ENCODE assay signal across 22 cellular contexts in genomic region chrX:49695276-49696180, GRCh38. TPM values are rescaled to one million over a fixed set of nuclear protein-coding genes. Genes with fewer than 3 reads are reported as not detected.
DNase-seq lines count a peak whose midpoint lies in the region; ATAC-seq and TF ChIP-seq lines count a peak whose summit lies in the region.
"Had no signal": no experiment of that assay in that cellular context is flagged by ENCODE, and none has a peak within 500 bp of the region (broad histone marks: within the 10 kb centered on the region; RNA-seq: fewer than 3 reads in every experiment).

Gene PAGE1, minus strand, starts transcription at chrX:49695984. Its CDS starts 1,214 bp downstream, at chrX:49694770.

- H3K36me3 ChIP-seq in SK-N-SH (replicated peaks in 1 of 2; ENCODE audit: control insufficient read depth in 1 of 2, insufficient read depth in 2 of 2, low read length in 1 of 2) (no peaks in the 10 kb centered on the region), testis (ENCODE audit: low read depth, missing control alignments) (no peaks in the 10 kb centered on the region), heart left ventricle (no peaks in the 10 kb centered on the region), lower lobe of right lung (no peaks in the 10 kb centered on the region)
- H3K36me3 ChIP-seq: BLaER1, HAP-1 had no signal

- intact Hi-C loops in testis (cut with DNase I; ENCODE audit: low total_unique reads), result no loop called here
- intact Hi-C loops in heart left ventricle (cut with DNase I), result no loop called here
- intact Hi-C loops in lower lobe of right lung (cut with DNase I), result no loop called here

- no peaks in the 10 kb centered on the region for H3K27me3 Mint-ChIP-seq in chondrocyte (ENCODE audit: low read depth)

- H3K4me1 ChIP-seq in SK-N-SH (ENCODE audit: control insufficient read depth in 1 of 2, insufficient read depth in 2 of 2, low read depth in 1 of 2, low read length in 1 of 2) (no peaks in the 10 kb centered on the region), testis (no peaks in the 10 kb centered on the region), heart left ventricle (no peaks in the 10 kb centered on the region), lower lobe of right lung (no peaks in the 10 kb centered on the region)

- 26% methylated on average over 31 of the region's 38 CpGs for WGBS in SK-N-SH (ENCODE audit: low lambda C conversion rate)
- WGBS in testis, 2 donors, result 52 to 75% methylated on average over 11 to 26 of the region's 38 CpGs
- 86 to 92% (median 89%) methylated on average over 38 of the region's 38 CpGs for WGBS in heart left ventricle, 4 donors

- H3K79me2 ChIP-seq in SK-N-SH (ENCODE audit: insufficient read depth), result no peaks in the 10 kb centered on the region

- H3K27me3 ChIP-seq in SK-N-SH (ENCODE audit: insufficient read depth), result no peaks in the 10 kb centered on the region
- H3K27me3 ChIP-seq in testis, result no peaks in the 10 kb centered on the region
- H3K27me3 ChIP-seq in heart left ventricle, result peaks cover 0 to 5% (median 0%) of the 10 kb centered on the region in 9 donors
- H3K27me3 ChIP-seq in lower lobe of right lung (ENCODE audit: low read depth), result no peaks in the 10 kb centered on the region

- no peaks in the 10 kb centered on the region for H3F3A ChIP-seq in SK-N-SH (replicated peaks; ENCODE audit: insufficient read depth)

- H3K36me3 Mint-ChIP-seq in chondrocyte (ENCODE audit: low read depth), result no peaks in the 10 kb centered on the region
- H3K36me3 Mint-ChIP-seq: CD4-positive, CD25-positive, alpha-beta regulatory T cell had no signal

- CTCF ChIA-PET in SK-N-SH (lab: Yijun Ruan, JAX), result no interaction called here

- no peaks in the 10 kb centered on the region for H3K9me2 ChIP-seq in SK-N-SH

- no peak within 1 kb of the TSS for H3K4me3 ChIP-seq in SK-N-SH (ENCODE audit: low read depth in 2 of 2, low read length in 1 of 2)
- peak within 1 kb of the TSS in 1 of 2 donors; percentile 29 for H3K4me3 ChIP-seq in testis
- H3K4me3 ChIP-seq in heart left ventricle, result no peak within 1 kb of the TSS
- H3K4me3 ChIP-seq in lower lobe of right lung, result no peak within 1 kb of the TSS
- H3K4me3 ChIP-seq: BLaER1, GM12878, GM23338, HAP-1 had no signal

- no peak within 1 kb of the TSS for H3K27ac Mint-ChIP-seq in chondrocyte (ENCODE audit: unreplicated experiment)
- H3K27ac Mint-ChIP-seq: CD4-positive, CD25-positive, alpha-beta regulatory T cell; GM23338; HFFc6 had no signal

- POLR2A ChIA-PET in SK-N-SH (lab: Yijun Ruan, JAX), result interaction anchor here (0.6 kb wide), 1 partner anchor 51 kb away, joined by 5 read pairs; no protein-coding TSS in a partner anchor

- H2AFZ ChIP-seq in SK-N-SH (ENCODE audit: low read depth), result no peak within 1 kb of the TSS
- H2AFZ ChIP-seq: GM23338 had no signal

- ATAC-seq in SK-N-SH treated with all-trans-retinoic acid at 6 μM for 48 hours (no peak), heart left ventricle (no peak), lower lobe of right lung (no peak), GM18502 (IDR thresholded peaks at IDR 0.05; ENCODE audit: poor library complexity, unreplicated experiment) (no peak)
- ATAC-seq: GM12878, GM23338 had no signal

- TF ChIP-seq RAD21 in SK-N-SH (IDR thresholded peaks at IDR 0.05; ENCODE audit: low read length), result no peak

- TF ChIP-seq CTCF in SK-N-SH (IDR thresholded peaks at IDR 0.05) (peak; percentile 26; the same call in 1 of the 2 replicates), chondrocyte (IDR thresholded peaks at IDR 0.05) (no peak), testis (IDR thresholded peaks at IDR 0.05) (no peak), heart left ventricle (IDR thresholded peaks at IDR 0.05) (no peak), lower lobe of right lung (IDR thresholded peaks at IDR 0.05) (no peak)

- H3K27ac ChIP-seq in SK-N-SH (ENCODE audit: low read depth in 2 of 2, low read length in 1 of 2) (no peak within 1 kb of the TSS), testis (no peak within 1 kb of the TSS), heart left ventricle (no peak within 1 kb of the TSS), lower lobe of right lung (no peak within 1 kb of the TSS)
- H3K27ac ChIP-seq: BLaER1, HL-60 had no signal

- H3K4me3 Mint-ChIP-seq in chondrocyte (ENCODE audit: unreplicated experiment), result no peak within 1 kb of the TSS
- H3K4me3 Mint-ChIP-seq: CD4-positive, CD25-positive, alpha-beta regulatory T cell; GM23338; HFFc6 had no signal

- H4K20me1 ChIP-seq in SK-N-SH (ENCODE audit: insufficient read depth), result no peaks in the 10 kb centered on the region
- H4K20me1 ChIP-seq: BLaER1 had no signal

- no peak for TF ChIP-seq EP300 in SK-N-SH (IDR thresholded peaks at IDR 0.05; ENCODE audit: borderline replicate concordance in 1 of 2, low read depth in 1 of 2, low read length in 1 of 2)

- DNase-seq in SK-N-SH (no peak), HuH-7 (ENCODE audit: low spot score) (peak; percentile 15), chondrocyte (ENCODE audit: low spot score) (peak; percentile 87), testis (peak; percentile 21), heart left ventricle (no peak), lower lobe of right lung (no peak)
- DNase-seq: 8988T; AML-193; Calu3; CD4-positive, CD25-positive, alpha-beta regulatory T cell; DMS 273 treated with DMSO at 0.1 percent for 48 hours; DND-41; HFFc6; IMR-90; KG1 had no signal

- H3K9me3 ChIP-seq in SK-N-SH (no peaks in the 10 kb centered on the region), testis (no peaks in the 10 kb centered on the region), heart left ventricle (peaks cover 0 to 10% (median 0%) of the 10 kb centered on the region in 12 donors), lower lobe of right lung (no peaks in the 10 kb centered on the region)
- H3K9me3 ChIP-seq: HAP-1 had no signal

- no peak within 1 kb of the TSS for H3K9ac ChIP-seq in SK-N-SH
- H3K9ac ChIP-seq: BLaER1 had no signal

- H3K9me3 Mint-ChIP-seq in chondrocyte (ENCODE audit: low read depth), result peaks cover 16% of the 10 kb centered on the region
- H3K9me3 Mint-ChIP-seq: CD4-positive, CD25-positive, alpha-beta regulatory T cell; GM23338 had no signal

- no peaks in the 10 kb centered on the region for H3K4me1 Mint-ChIP-seq in chondrocyte (ENCODE audit: low read depth)
- H3K4me1 Mint-ChIP-seq: CD4-positive, CD25-positive, alpha-beta regulatory T cell; GM23338 had no signal

- no peak for TF ChIP-seq POLR2A in testis (IDR thresholded peaks at IDR 0.05)
- TF ChIP-seq POLR2A in heart left ventricle (IDR thresholded peaks at IDR 0.05), result no peak

- no peak within 1 kb of the TSS for H3K4me2 ChIP-seq in SK-N-SH
- H3K4me2 ChIP-seq: BLaER1, GM23338 had no signal

TF ChIP-seq in SK-N-SH, 30 proteins besides CTCF, POLR2A, EP300 and RAD21:
- no peak for TF ChIP-seq JUND (IDR thresholded peaks at IDR 0.05)
- no peak for TF ChIP-seq MAX (IDR thresholded peaks at IDR 0.05; ENCODE audit: low read depth)

TF ChIP-seq in SK-N-SH treated with all-trans-retinoic acid at 6 μM for 48 hours, 23 proteins besides CTCF, POLR2A, EP300 and RAD21:
- TF ChIP-seq ZNF70 (CRISPR knock-in tag; IDR thresholded peaks at IDR 0.05) (no peak), RARB (CRISPR knock-in tag; IDR thresholded peaks at IDR 0.05) (no peak), ZFP3 (CRISPR knock-in tag; IDR thresholded peaks at IDR 0.05) (no peak), CSRNP3 (CRISPR knock-in tag; IDR thresholded peaks at IDR 0.05) (no peak)

RNA-seq across cellular contexts. Expression of gene PAGE1, which starts in this region (rescaled TPM):
- 0.50 and 0.54 TPM in 2 replicates for polyA plus RNA-seq in SK-N-SH (2012; rRNA removed)
- 0.55 and 0.68 TPM in 2 replicates for polyA plus RNA-seq in SK-N-SH (2012; cell fraction: cytosol; rRNA removed)
- polyA plus RNA-seq in SK-N-SH (2012; cell fraction: nucleus; rRNA removed), result 0.10 and 0.35 TPM in 2 replicates
- not detected in 3 replicates for total RNA-seq in chondrocyte
- 10 to 100 TPM; 11.9 to 28.5 TPM for total RNA-seq in testis
- polyA plus RNA-seq in testis (ENCODE audit: insufficient read depth, low read depth, low replicate concordance), result 17.4 TPM
- not detected for total RNA-seq in heart left ventricle
- polyA plus RNA-seq in heart left ventricle, result not detected
- total RNA-seq in lower lobe of right lung, result not detected
- total RNA-seq: Calu3; CD4-positive, CD25-positive, alpha-beta regulatory T cell; GM12878; GM23338; IMR-90 had no signal
- polyA plus RNA-seq: CD4-positive, CD25-positive, alpha-beta regulatory T cell; GM12878; GM23338; IMR-90 had no signal

Comparison
In these comparisons a context has a peak if more than half of its experiments do, and no peak if none do; other contexts are left out.
1. RNA of gene PAGE1 (total RNA-seq): 11.9 to 28.5 TPM in testis; not detected in chondrocyte, not detected in heart left ventricle and not detected in lower lobe of right lung (single experiment); every median in the first group is over 10 times any median in the second.
2. RNA of gene PAGE1 (polyA plus RNA-seq): 17.4 TPM in testis (single experiment); 0.10 to 0.68 TPM in SK-N-SH and not detected in heart left ventricle; every median in the first group is over 10 times any median in the second.
3. Peak in DNase-seq in chondrocyte; RNA of the gene not detected or under 1 TPM.
4. DNase-seq: peak in HuH-7 (single experiment) and testis (single experiment); none in SK-N-SH (single experiment), heart left ventricle (0 of 5) and lower lobe of right lung (single experiment).